1 cellular context compared by ENCODE assay signal in genomic region chr10:102831322-102832071, GRCh38.
TF ChIP-seq lines count a peak whose summit lies in the region.

No MANE protein-coding gene starts in this region.

TF ChIP-seq in liver, 16 proteins besides CTCF, POLR2A, EP300 and RAD21 (continued from another document):
- TF ChIP-seq, protein P1, sequence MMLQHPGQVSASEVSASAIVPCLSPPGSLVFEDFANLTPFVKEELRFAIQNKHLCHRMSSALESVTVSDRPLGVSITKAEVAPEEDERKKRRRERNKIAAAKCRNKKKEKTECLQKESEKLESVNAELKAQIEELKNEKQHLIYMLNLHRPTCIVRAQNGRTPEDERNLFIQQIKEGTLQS (IDR thresholded peaks at IDR 0.05): no peak
- TF ChIP-seq YY1 (IDR thresholded peaks at IDR 0.05): peak; percentile 56
- TF ChIP-seq, protein P2, sequence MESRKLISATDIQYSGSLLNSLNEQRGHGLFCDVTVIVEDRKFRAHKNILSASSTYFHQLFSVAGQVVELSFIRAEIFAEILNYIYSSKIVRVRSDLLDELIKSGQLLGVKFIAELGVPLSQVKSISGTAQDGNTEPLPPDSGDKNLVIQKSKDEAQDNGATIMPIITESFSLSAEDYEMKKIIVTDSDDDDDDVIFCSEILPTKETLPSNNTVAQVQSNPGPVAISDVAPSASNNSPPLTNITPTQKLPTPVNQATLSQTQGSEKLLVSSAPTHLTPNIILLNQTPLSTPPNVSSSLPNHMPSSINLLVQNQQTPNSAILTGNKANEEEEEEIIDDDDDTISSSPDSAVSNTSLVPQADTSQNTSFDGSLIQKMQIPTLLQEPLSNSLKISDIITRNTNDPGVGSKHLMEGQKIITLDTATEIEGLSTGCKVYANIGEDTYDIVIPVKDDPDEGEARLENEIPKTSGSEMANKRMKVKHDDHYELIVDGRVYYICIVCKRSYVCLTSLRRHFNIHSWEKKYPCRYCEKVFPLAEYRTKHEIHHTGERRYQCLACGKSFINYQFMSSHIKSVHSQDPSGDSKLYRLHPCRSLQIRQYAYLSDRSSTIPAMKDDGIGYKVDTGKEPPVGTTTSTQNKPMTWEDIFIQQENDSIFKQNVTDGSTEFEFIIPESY (IDR thresholded peaks at IDR 0.05): no peak
- TF ChIP-seq, protein P3, sequence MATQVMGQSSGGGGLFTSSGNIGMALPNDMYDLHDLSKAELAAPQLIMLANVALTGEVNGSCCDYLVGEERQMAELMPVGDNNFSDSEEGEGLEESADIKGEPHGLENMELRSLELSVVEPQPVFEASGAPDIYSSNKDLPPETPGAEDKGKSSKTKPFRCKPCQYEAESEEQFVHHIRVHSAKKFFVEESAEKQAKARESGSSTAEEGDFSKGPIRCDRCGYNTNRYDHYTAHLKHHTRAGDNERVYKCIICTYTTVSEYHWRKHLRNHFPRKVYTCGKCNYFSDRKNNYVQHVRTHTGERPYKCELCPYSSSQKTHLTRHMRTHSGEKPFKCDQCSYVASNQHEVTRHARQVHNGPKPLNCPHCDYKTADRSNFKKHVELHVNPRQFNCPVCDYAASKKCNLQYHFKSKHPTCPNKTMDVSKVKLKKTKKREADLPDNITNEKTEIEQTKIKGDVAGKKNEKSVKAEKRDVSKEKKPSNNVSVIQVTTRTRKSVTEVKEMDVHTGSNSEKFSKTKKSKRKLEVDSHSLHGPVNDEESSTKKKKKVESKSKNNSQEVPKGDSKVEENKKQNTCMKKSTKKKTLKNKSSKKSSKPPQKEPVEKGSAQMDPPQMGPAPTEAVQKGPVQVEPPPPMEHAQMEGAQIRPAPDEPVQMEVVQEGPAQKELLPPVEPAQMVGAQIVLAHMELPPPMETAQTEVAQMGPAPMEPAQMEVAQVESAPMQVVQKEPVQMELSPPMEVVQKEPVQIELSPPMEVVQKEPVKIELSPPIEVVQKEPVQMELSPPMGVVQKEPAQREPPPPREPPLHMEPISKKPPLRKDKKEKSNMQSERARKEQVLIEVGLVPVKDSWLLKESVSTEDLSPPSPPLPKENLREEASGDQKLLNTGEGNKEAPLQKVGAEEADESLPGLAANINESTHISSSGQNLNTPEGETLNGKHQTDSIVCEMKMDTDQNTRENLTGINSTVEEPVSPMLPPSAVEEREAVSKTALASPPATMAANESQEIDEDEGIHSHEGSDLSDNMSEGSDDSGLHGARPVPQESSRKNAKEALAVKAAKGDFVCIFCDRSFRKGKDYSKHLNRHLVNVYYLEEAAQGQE (IDR thresholded peaks at IDR 0.05): peak; percentile 22
- TF ChIP-seq HNF4A (conservative IDR thresholded peaks at IDR 0.05): peak; percentile 89 to 91
- peak; percentile 56 to 84 for TF ChIP-seq JUND (IDR thresholded peaks at IDR 0.05)
- TF ChIP-seq MAX (IDR thresholded peaks at IDR 0.05): peak; percentile 77
